Comparison of ENCODE assay signal across 22 cellular contexts in genomic region chr5:67293177-67293576, GRCh38.
"Had no signal": no experiment of that assay in that cellular context is flagged by ENCODE, and none has a peak within 500 bp of the region (broad histone marks: within the 10 kb centered on the region; RNA-seq: fewer than 3 reads in every experiment).

No MANE protein-coding gene starts in this region.

- H3K27me3 ChIP-seq: foreskin keratinocyte, heart left ventricle, pancreas had no signal

- H3K36me3 Mint-ChIP-seq: activated naive CD4-positive, alpha-beta T cell treated with anti-CD3 and anti-CD28 coated beads, Interleukin-2, amount 50 U/mL, for 72 hours; immature natural killer cell; stimulated activated naive B cell treated with anti-CD40 and anti-IgM and Interleukin-4, amounts not matched to agents 10 μg/mL and 1 μg/mL and 100 μg/mL, for 72 hours; type B pancreatic cell had no signal

- H3K9me3 ChIP-seq: heart left ventricle, pancreas had no signal

- H3K4me1 Mint-ChIP-seq: activated CD4-positive, alpha-beta T cell treated with anti-CD3 and anti-CD28 coated beads, Interleukin-2, amount 10 ng/mL, durations not matched to agents 24 days and 14 days had no signal

- H3K4me3 Mint-ChIP-seq: activated B cell treated with CpG ODN at 0.5 μM for 24 hours; activated CD4-positive, alpha-beta T cell treated with anti-CD3 and anti-CD28 coated beads, Interleukin-2, amount 10 ng/mL, durations not matched to agents 24 days and 14 days; activated CD8-positive, alpha-beta T cell treated with anti-CD3 and anti-CD28 coated beads, Interleukin-2, amount 10 ng/mL, durations not matched to agents 7 days and 5 days; immature natural killer cell; naive thymus-derived CD4-positive, alpha-beta T cell; stimulated activated naive B cell treated with anti-CD40 and anti-IgM and Interleukin-4, amounts not matched to agents 10 μg/mL and 1 μg/mL and 100 μg/mL, for 72 hours; T-helper 17 cell; type B pancreatic cell had no signal

- H3K27ac ChIP-seq: foreskin keratinocyte, pancreas, skin epidermis had no signal

- ATAC-seq: activated CD8-positive, alpha-beta T cell treated with anti-CD3 and anti-CD28 coated beads, Interleukin-2, amount 10 ng/mL, durations not matched to agents 7 days and 5 days; activated naive CD4-positive, alpha-beta T cell treated with anti-CD3 and anti-CD28 coated beads, Interleukin-2, amount 50 U/mL, for 72 hours; foreskin keratinocyte; naive thymus-derived CD4-positive, alpha-beta T cell; pancreas; stimulated activated naive B cell treated with anti-CD40 and anti-IgM and Interleukin-4, amounts not matched to agents 10 μg/mL and 1 μg/mL and 100 μg/mL, for 72 hours; T-helper 17 cell had no signal

- DNase-seq: activated B cell treated with CpG ODN at 0.5 μM for 24 hours; activated CD4-positive, alpha-beta T cell treated with anti-CD3 and anti-CD28 coated beads, Interleukin-2, amount 10 ng/mL, durations not matched to agents 24 days and 14 days; activated CD8-positive, alpha-beta memory T cell treated with anti-CD3 and anti-CD28 coated beads, Interleukin-2, amount 50 U/mL, for 4 hours; activated CD8-positive, alpha-beta T cell treated with anti-CD3 and anti-CD28 coated beads, Interleukin-2, amount 10 ng/mL, durations not matched to agents 7 days and 5 days; activated gamma-delta T cell; activated T-cell treated with anti-CD3 and anti-CD28 coated beads, Interleukin-2, amount 50 U/mL, for 48 hours; central memory CD4-positive, alpha-beta T cell; effector CD4-positive, alpha-beta T cell; foreskin keratinocyte; heart left ventricle; immature natural killer cell; mammary epithelial cell; naive thymus-derived CD4-positive, alpha-beta T cell; pancreas; stimulated activated CD4-positive, alpha-beta T cell treated with anti-CD3 and anti-CD28 coated beads, Interleukin-15, amount 100 ng/mL, for 24 hours; stimulated activated CD4-positive, alpha-beta T cell treated with anti-CD3 and anti-CD28 coated beads, Interleukin-4, amount 100 ng/mL, for 1 hour; stimulated activated naive B cell treated with anti-CD40 and anti-IgM and Interleukin-4, amounts not matched to agents 10 μg/mL and 1 μg/mL and 100 μg/mL, for 72 hours; T-helper 17 cell had no signal

- H3K27me3 Mint-ChIP-seq: activated B cell treated with CpG ODN at 0.5 μM for 24 hours, type B pancreatic cell had no signal

- H3K9me3 Mint-ChIP-seq: activated B cell treated with CpG ODN at 0.5 μM for 24 hours; stimulated activated naive B cell treated with anti-CD40 and anti-IgM and Interleukin-4, amounts not matched to agents 10 μg/mL and 1 μg/mL and 100 μg/mL, for 72 hours had no signal

- H3K27ac Mint-ChIP-seq: activated B cell treated with CpG ODN at 0.5 μM for 24 hours; activated CD4-positive, alpha-beta T cell treated with anti-CD3 and anti-CD28 coated beads, Interleukin-2, amount 10 ng/mL, durations not matched to agents 24 days and 14 days; activated CD8-positive, alpha-beta T cell treated with anti-CD3 and anti-CD28 coated beads, Interleukin-2, amount 10 ng/mL, durations not matched to agents 7 days and 5 days; activated naive CD4-positive, alpha-beta T cell treated with anti-CD3 and anti-CD28 coated beads, Interleukin-2, amount 50 U/mL, for 72 hours; stimulated activated naive B cell treated with anti-CD40 and anti-IgM and Interleukin-4, amounts not matched to agents 10 μg/mL and 1 μg/mL and 100 μg/mL, for 72 hours; T-helper 17 cell; type B pancreatic cell had no signal

- H3K4me1 ChIP-seq: foreskin keratinocyte, pancreas had no signal

- H3K36me3 ChIP-seq: heart left ventricle, pancreas had no signal

- H3K4me3 ChIP-seq: coronary artery, heart left ventricle, pancreas, skin epidermis had no signal
